Comparison of ENCODE assay signal across 10 cellular contexts in the genomic region with DNA sequence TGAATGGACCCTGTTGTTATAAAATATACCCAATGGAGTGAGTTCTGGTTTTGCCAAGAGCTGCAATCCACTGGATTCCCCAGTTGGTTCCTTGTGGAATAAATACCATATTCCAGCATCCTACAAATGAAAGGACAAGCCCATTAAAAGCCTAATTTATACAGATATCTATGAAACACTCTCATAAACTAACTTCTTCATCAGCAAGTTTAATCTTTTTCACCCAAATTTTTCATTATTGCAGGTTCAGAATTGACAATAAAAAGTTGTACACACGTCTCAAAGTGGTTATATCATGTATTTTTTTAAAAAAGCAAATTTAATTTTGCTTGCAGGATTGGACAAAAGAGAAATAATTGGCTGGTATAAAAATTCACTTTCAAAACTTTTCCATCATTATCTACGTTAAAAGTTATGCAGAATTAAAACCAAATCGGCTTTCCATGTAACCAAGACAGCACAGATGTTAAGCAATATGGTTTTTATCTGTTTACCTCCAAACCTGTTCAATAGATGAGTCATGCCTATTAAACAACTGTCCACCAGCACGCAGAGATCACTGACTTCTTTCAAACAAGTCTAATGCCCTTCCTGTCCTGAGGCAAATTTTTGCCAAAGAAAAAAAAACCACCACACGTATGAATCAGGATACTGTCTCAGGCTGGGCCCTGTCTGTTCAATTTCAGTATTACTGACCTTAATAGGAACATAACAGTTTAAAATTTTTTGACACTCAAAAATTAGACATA. TPM values are rescaled to one million over a fixed set of nuclear protein-coding genes. Genes with fewer than 3 reads are reported as not detected.
DNase-seq lines count a peak whose midpoint lies in the region; ATAC-seq and TF ChIP-seq lines count a peak whose summit lies in the region.
"Had no signal": no experiment of that assay in that cellular context is flagged by ENCODE, and none has a peak within 500 bp of the region (broad histone marks: within the 10 kb centered on the region; RNA-seq: fewer than 3 reads in every experiment).

No MANE protein-coding gene starts in this region.

- ATAC-seq in mucosa of descending colon, result peak; percentile 69
- ATAC-seq in HG03460 (IDR thresholded peaks at IDR 0.05; ENCODE audit: unreplicated experiment), result no peak
- no peak for ATAC-seq in GM21390 (IDR thresholded peaks at IDR 0.05; ENCODE audit: unreplicated experiment)
- no peak for ATAC-seq in GM21717 (IDR thresholded peaks at IDR 0.05; ENCODE audit: unreplicated experiment)

- peaks cover 8% of the 10 kb centered on the region for H3K36me3 ChIP-seq in mucosa of descending colon (ENCODE audit: low read depth)

- H3K9me3 ChIP-seq in mucosa of descending colon, result no peaks in the 10 kb centered on the region

- DNase-seq in DMS53 treated with DMSO at 0.1 percent for 48 hours (lab: John Stamatoyannopoulos, UW; ENCODE audit: unreplicated experiment) (peak; percentile 77), NCI-H524 treated with DMSO at 0.1 percent for 48 hours (lab: John Stamatoyannopoulos, UW) (peak; percentile 0), dermis blood vessel endothelial cell (peak; percentile 77), mucosa of descending colon (no peak), SKM-1 treated with dmso at 0.1 percent for 144 hours (lab: John Stamatoyannopoulos, UW; ENCODE audit: unreplicated experiment) (no peak)
- DNase-seq: activated naive CD8-positive, alpha-beta T cell treated with anti-CD3 and anti-CD28 coated beads, Interleukin-2, amount 10 ng/mL, durations not matched to agents 7 days and 5 days had no signal

- H3K4me3 ChIP-seq in mucosa of descending colon, result no peak overlapping the region
- H3K4me3 ChIP-seq: lung had no signal

- intact Hi-C loops in mucosa of descending colon (cut with DNase I, micrococcal nuclease), result loop anchor here in 1 of 2 donors (5.0 kb wide), 1 partner anchor 42 kb away; a partner anchor contains a TSS

- TF ChIP-seq CTCF in mucosa of descending colon (IDR thresholded peaks at IDR 0.05), result no peak

- H3K4me1 ChIP-seq in mucosa of descending colon (ENCODE audit: low read depth), result no peaks in the 10 kb centered on the region

RNA-seq across cellular contexts. Expression of a gene that starts 42.5 kb away (rescaled TPM):
- 204 and 216 TPM in 2 replicates for total RNA-seq in dermis blood vessel endothelial cell
- total RNA-seq in mucosa of descending colon, result 100 to 1,000 TPM in 1 of 3 donors, 10 to 100 TPM in 2; 63.6 to 124 (median 99.3) TPM

Comparison
In these comparisons a context has a peak if more than half of its experiments do, and no peak if none do; other contexts are left out.
1. DNase-seq: peak in DMS53 treated with DMSO at 0.1 percent for 48 hours (single experiment), NCI-H524 treated with DMSO at 0.1 percent for 48 hours (single experiment) and dermis blood vessel endothelial cell (single experiment); none in mucosa of descending colon (0 of 3) and SKM-1 treated with dmso at 0.1 percent for 144 hours (single experiment).